In the genomic region with DNA sequence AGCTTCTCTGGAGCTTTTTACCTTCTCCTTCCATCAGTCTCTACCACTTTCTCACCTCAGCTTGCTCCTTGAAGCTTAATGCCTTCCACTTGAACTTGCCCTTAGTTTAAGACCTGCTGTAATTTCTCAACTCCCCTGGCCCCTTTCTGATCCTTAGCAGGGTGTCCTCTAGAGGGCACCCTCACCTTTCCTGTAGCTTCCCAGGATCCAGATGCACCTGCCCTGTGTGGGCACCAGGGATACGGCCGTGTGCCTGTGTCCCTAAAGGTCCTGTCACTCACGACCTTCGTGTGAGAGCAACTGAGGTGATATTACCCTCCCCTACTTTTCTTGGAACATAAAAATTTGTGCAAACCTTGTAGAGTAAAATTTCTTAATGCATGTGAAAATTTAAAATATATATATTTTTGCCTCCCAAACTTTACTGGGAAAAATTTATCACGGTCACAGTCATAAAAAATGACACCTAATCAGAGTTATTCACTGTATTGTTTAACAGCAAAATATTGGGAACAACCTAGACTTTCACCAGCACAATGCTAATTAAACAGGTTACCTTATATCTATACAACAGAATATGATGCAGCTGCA, we compare ENCODE assay signal across 7 cellular contexts. TPM values are rescaled to one million over a fixed set of nuclear protein-coding genes. Genes with fewer than 3 reads are reported as not detected.
A peak's percentile ranks its signal among the peaks of the same experiment; 100 is the strongest.
DNase-seq lines count a peak whose midpoint lies in the region; ATAC-seq, FAIRE-seq and TF ChIP-seq lines count a peak whose summit lies in the region.

No MANE protein-coding gene starts in this region.

- no peaks in the 10 kb centered on the region for H3K36me3 ChIP-seq in WERI-Rb-1

- no peak overlapping the region for H3K4me3 ChIP-seq in Jurkat, Clone E6-1 (ENCODE audit: low read length)
- no peak overlapping the region for H3K4me3 ChIP-seq in WERI-Rb-1 (ENCODE audit: low read depth, low read length)

- peaks cover 58% of the 10 kb centered on the region for H3K27me3 ChIP-seq in WERI-Rb-1 (ENCODE audit: insufficient read depth, low read depth, severe bottlenecking)

- peaks cover 3% of the 10 kb centered on the region for H3K9me3 ChIP-seq in WERI-Rb-1 (ENCODE audit: severe bottlenecking)

- ATAC-seq in left lobe of liver (peak; percentile 95), HG02938 (IDR thresholded peaks at IDR 0.05; ENCODE audit: unreplicated experiment) (no peak), HG03469 (IDR thresholded peaks at IDR 0.05; ENCODE audit: unreplicated experiment) (no peak), GM21825 (IDR thresholded peaks at IDR 0.05; ENCODE audit: unreplicated experiment) (no peak)

- no peak overlapping the region for H3K27ac ChIP-seq in WERI-Rb-1

- DNase-seq in Jurkat, Clone E6-1 (ENCODE audit: low read depth, low spot score), result peak; percentile 5
- DNase-seq in WERI-Rb-1 (peak; percentile 35), left lobe of liver (ENCODE audit: low spot score) (peak; percentile 50)

- peak; percentile 56 for TF ChIP-seq CTCF in WERI-Rb-1 (IDR thresholded peaks at IDR 0.05; ENCODE audit: low read depth, low read length)

- FAIRE-seq in G401.6 (lab: Jason Lieb, UNC), result peak; percentile 85

RNA-seq across cellular contexts. Expression of gene PSG3, which starts 46.4 kb away (rescaled TPM):
- polyA plus RNA-seq in Jurkat, Clone E6-1 (2012; ENCODE audit: insufficient read depth, insufficient read length), result not detected
- total RNA-seq in left lobe of liver, result not detected
